ENCODE assay signal across 8 cellular contexts in genomic region chr6:87968435-87969278, GRCh38.
DNase-seq lines count a peak whose midpoint lies in the region; ATAC-seq lines count a peak whose summit lies in the region.

No MANE protein-coding gene starts in this region.

- peak; percentile 75 for ATAC-seq in stimulated activated effector memory CD8-positive, alpha-beta T cell treated with anti-CD3 and anti-CD28 coated beads, Interleukin-12 subunit alpha, Interleukin-12 subunit beta, amount 100 ng/mL, for 72 hours

- no peak overlapping the region for H3K4me3 Mint-ChIP-seq in stimulated activated effector memory CD8-positive, alpha-beta T cell treated with anti-CD3 and anti-CD28 coated beads, Interleukin-12 subunit alpha, Interleukin-12 subunit beta, amount 100 ng/mL, for 72 hours

- H3K9me3 ChIP-seq in HUES64 (ENCODE audit: insufficient read depth, low read depth, low read length) (no peaks in the 10 kb centered on the region), iPS-18a (ENCODE audit: control insufficient read depth, low read depth, low read length) (no peaks in the 10 kb centered on the region)

- peak overlapping the region; percentile 58 for H3K4me3 ChIP-seq in HUES64 (ENCODE audit: low read length)
- H3K4me3 ChIP-seq in iPS-18a (ENCODE audit: low read length) = peak overlapping the region; percentile 66

- 0 out of 2 replicates have a peak, but pooled peaks cover 8% of the 10 kb centered on the region for H3K27me3 ChIP-seq in HUES64 (ENCODE audit: insufficient read depth, low read length)
- no peaks in the 10 kb centered on the region for H3K27me3 ChIP-seq in iPS-18a (ENCODE audit: control insufficient read depth, insufficient read depth, low read length)

- H3K27ac ChIP-seq in HUES64 (ENCODE audit: low read depth, low read length) = no peak overlapping the region
- no peak overlapping the region for H3K27ac ChIP-seq in iPS-18a (ENCODE audit: low read length)

- H3K9me3 Mint-ChIP-seq in stimulated activated effector memory CD8-positive, alpha-beta T cell treated with anti-CD3 and anti-CD28 coated beads, Interleukin-12 subunit alpha, Interleukin-12 subunit beta, amount 100 ng/mL, for 72 hours = no peaks in the 10 kb centered on the region

- no peaks in the 10 kb centered on the region for H3K36me3 Mint-ChIP-seq in stimulated activated effector memory CD8-positive, alpha-beta T cell treated with anti-CD3 and anti-CD28 coated beads, Interleukin-12 subunit alpha, Interleukin-12 subunit beta, amount 100 ng/mL, for 72 hours

- H3K4me1 ChIP-seq in HUES64 (ENCODE audit: insufficient read depth, low read length) (peaks cover 14% of the 10 kb centered on the region), iPS-18a (ENCODE audit: control insufficient read depth, low read depth, low read length) (peaks cover 4% of the 10 kb centered on the region)

- no peaks in the 10 kb centered on the region for H3K4me1 Mint-ChIP-seq in stimulated activated effector memory CD8-positive, alpha-beta T cell treated with anti-CD3 and anti-CD28 coated beads, Interleukin-12 subunit alpha, Interleukin-12 subunit beta, amount 100 ng/mL, for 72 hours

- 18% methylated on average over 24 of the region's 26 CpGs for WGBS in HUES64

- DNase-seq in NCI-H1436 (lab: John Stamatoyannopoulos, UW) (peak; percentile 26), NCI-H1436 treated with DMSO at 0.1 percent for 48 hours (lab: John Stamatoyannopoulos, UW) (no peak), activated gamma-delta T cell (lab: John Stamatoyannopoulos, UW) (peak; percentile 8), 8988T (no peak), EL (no peak)
- no peak for DNase-seq in stimulated activated effector memory CD8-positive, alpha-beta T cell treated with anti-CD3 and anti-CD28 coated beads, Interleukin-12 subunit alpha, Interleukin-12 subunit beta, amount 100 ng/mL, for 72 hours (ENCODE audit: low spot score in 2 of 2)

- H3K27ac Mint-ChIP-seq in stimulated activated effector memory CD8-positive, alpha-beta T cell treated with anti-CD3 and anti-CD28 coated beads, Interleukin-12 subunit alpha, Interleukin-12 subunit beta, amount 100 ng/mL, for 72 hours = no peak overlapping the region

- H3K9ac ChIP-seq in HUES64 (ENCODE audit: low read depth, low read length) (peak overlapping the region; percentile 31; the same call in 1 of the 2 replicates), iPS-18a (ENCODE audit: low read length) (no peak overlapping the region)

- H3K36me3 ChIP-seq in HUES64 (ENCODE audit: insufficient read depth, low read length) = no peaks in the 10 kb centered on the region
- no peaks in the 10 kb centered on the region for H3K36me3 ChIP-seq in iPS-18a (ENCODE audit: control insufficient read depth, low read depth, low read length)

Comparison
In these comparisons a context has a peak if more than half of its experiments do, and no peak if none do; other contexts are left out.
1. DNase-seq: peak in NCI-H1436 (single experiment) and activated gamma-delta T cell (single experiment); none in NCI-H1436 treated with DMSO at 0.1 percent for 48 hours (single experiment), stimulated activated effector memory CD8-positive, alpha-beta T cell treated with anti-CD3 and anti-CD28 coated beads, Interleukin-12 subunit alpha, Interleukin-12 subunit beta, amount 100 ng/mL, for 72 hours (0 of 2), 8988T (single experiment) and EL (single experiment).